ENCODE assay signal across 9 cellular contexts in the genomic region with DNA sequence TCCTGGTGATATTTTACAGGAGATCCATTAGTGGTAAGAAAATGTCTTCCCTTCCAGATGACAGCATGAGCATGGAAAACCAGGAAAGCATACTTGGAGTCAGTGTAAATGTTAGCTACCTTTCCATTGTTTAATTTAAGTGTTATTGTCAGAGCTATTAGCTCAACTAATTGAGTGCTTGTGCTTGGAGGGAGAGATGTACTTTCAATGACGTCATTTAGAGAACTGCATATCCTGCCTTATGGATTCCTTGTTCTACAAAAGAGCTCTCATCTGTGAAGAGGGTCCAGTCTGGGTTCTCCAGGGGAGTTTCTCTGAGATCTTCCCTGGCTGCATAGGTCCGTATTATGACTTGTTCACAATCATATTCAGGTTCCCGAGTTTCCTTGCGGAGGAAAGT.
"Had no signal": no experiment of that assay in that cellular context is flagged by ENCODE, and none has a peak within 500 bp of the region (broad histone marks: within the 10 kb centered on the region; RNA-seq: fewer than 3 reads in every experiment).

No MANE protein-coding gene starts in this region.

- H3K36me3 ChIP-seq: HAP-1 had no signal

- DNase-seq: H7, IMR-90, KBM-7 had no signal

- H2AFZ ChIP-seq: GM23338 had no signal

- H3K4me3 ChIP-seq: GM23338, HAP-1 had no signal

- H3K27ac ChIP-seq: HL-60, KMS-11 had no signal

- H3K4me3 Mint-ChIP-seq: GM23338 had no signal

- H3K4me2 ChIP-seq: GM23338, KMS-11 had no signal

- H3K9ac ChIP-seq: KMS-11 had no signal

- H3K27ac Mint-ChIP-seq: GM23338 had no signal

- ATAC-seq: GM23338, HCT116 had no signal

- H3K9me3 ChIP-seq: HAP-1 had no signal

- FAIRE-seq: H1 had no signal
